In genomic region chr9:120928015-120928719, GRCh38 we compare ENCODE assay signal across 8 cellular contexts. TPM values are rescaled to one million over a fixed set of nuclear protein-coding genes. Genes with fewer than 3 reads are reported as not detected.
A peak's percentile ranks its signal among the peaks of the same experiment; 100 is the strongest.
DNase-seq lines count a peak whose midpoint lies in the region; ATAC-seq and TF ChIP-seq lines count a peak whose summit lies in the region.

No MANE protein-coding gene starts in this region.

- peak overlapping the region; percentile 69 for H3K27ac ChIP-seq in parathyroid adenoma

- H3K9me3 Mint-ChIP-seq in activated CD8-positive, alpha-beta memory T cell treated with anti-CD3 and anti-CD28 coated beads, Interleukin-2, amount 10 ng/mL, durations not matched to agents 7 days and 5 days (ENCODE audit: low read depth) = no peaks in the 10 kb centered on the region
- peaks cover 3% of the 10 kb centered on the region for H3K9me3 Mint-ChIP-seq in glutamatergic neuron (ENCODE audit: unreplicated experiment)

- no peaks in the 10 kb centered on the region for H3K36me3 ChIP-seq in parathyroid adenoma (ENCODE audit: control insufficient read depth, insufficient read depth, low read length)

- peaks cover 77% of the 10 kb centered on the region for H3K4me1 Mint-ChIP-seq in activated CD8-positive, alpha-beta memory T cell treated with anti-CD3 and anti-CD28 coated beads, Interleukin-2, amount 10 ng/mL, durations not matched to agents 7 days and 5 days
- no peaks in the 10 kb centered on the region for H3K4me1 Mint-ChIP-seq in glutamatergic neuron (ENCODE audit: low read depth, unreplicated experiment)

- CTCF ChIA-PET in activated CD8-positive, alpha-beta memory T cell treated with anti-CD3 and anti-CD28 coated beads, Interleukin-2, amount 10 ng/mL, durations not matched to agents 7 days and 5 days (lab: Charles Lee) = interaction anchor here (1.2 to 4.1 kb wide), 11 partner anchors 8 to 59 kb away, joined by 3 to 22 read pairs (median 8); partner anchors contain the start of gene PHF19

- TF ChIP-seq CTCF in glutamatergic neuron (IDR thresholded peaks at IDR 0.05; ENCODE audit: partially characterized antibody, unreplicated experiment) (no peak), parathyroid adenoma (IDR thresholded peaks at IDR 0.05) (no peak)

- H3K9ac ChIP-seq in parathyroid adenoma = peak overlapping the region; percentile 37

- peaks cover 29% of the 10 kb centered on the region for H3K36me3 Mint-ChIP-seq in activated CD8-positive, alpha-beta memory T cell treated with anti-CD3 and anti-CD28 coated beads, Interleukin-2, amount 10 ng/mL, durations not matched to agents 7 days and 5 days
- no peaks in the 10 kb centered on the region for H3K36me3 Mint-ChIP-seq in glutamatergic neuron (ENCODE audit: unreplicated experiment)

- no peak for ATAC-seq in activated CD8-positive, alpha-beta memory T cell treated with anti-CD3 and anti-CD28 coated beads, Interleukin-2, amount 10 ng/mL, durations not matched to agents 7 days and 5 days
- no peak for ATAC-seq in GM19455 (IDR thresholded peaks at IDR 0.05; ENCODE audit: unreplicated experiment)
- no peak for ATAC-seq in GM18858 (IDR thresholded peaks at IDR 0.05; ENCODE audit: unreplicated experiment)

- H3K27me3 ChIP-seq in parathyroid adenoma (ENCODE audit: control insufficient read depth, insufficient read depth, low read length) = no peaks in the 10 kb centered on the region

- H3K27me3 Mint-ChIP-seq in activated CD8-positive, alpha-beta memory T cell treated with anti-CD3 and anti-CD28 coated beads, Interleukin-2, amount 10 ng/mL, durations not matched to agents 7 days and 5 days = no peaks in the 10 kb centered on the region
- H3K27me3 Mint-ChIP-seq in glutamatergic neuron (ENCODE audit: unreplicated experiment) = peaks cover 9% of the 10 kb centered on the region

- peaks cover 3% of the 10 kb centered on the region for H3K4me1 ChIP-seq in parathyroid adenoma

- no peaks in the 10 kb centered on the region for H3K9me3 ChIP-seq in parathyroid adenoma (ENCODE audit: control insufficient read depth, low read length)

- peak overlapping the region; percentile 100 for H3K27ac Mint-ChIP-seq in activated CD8-positive, alpha-beta memory T cell treated with anti-CD3 and anti-CD28 coated beads, Interleukin-2, amount 10 ng/mL, durations not matched to agents 7 days and 5 days
- H3K27ac Mint-ChIP-seq in glutamatergic neuron (ENCODE audit: unreplicated experiment) = no peak overlapping the region

- H2AFZ ChIP-seq in parathyroid adenoma = peak overlapping the region; percentile 98

- no peaks in the 10 kb centered on the region for H3K79me2 ChIP-seq in parathyroid adenoma

- DNase-seq in stimulated activated CD4-positive, alpha-beta T cell treated with anti-CD3 and anti-CD28 coated beads, Interleukin-4, amount 100 ng/mL, for 1 hour = peak; percentile 48
- DNase-seq in stimulated activated CD4-positive, alpha-beta T cell treated with anti-CD3 and anti-CD28 coated beads, Interleukin-12 subunit alpha, Interleukin-12 subunit beta, amount 100 ng/mL, for 4 hours = no peak
- no peak for DNase-seq in activated CD8-positive, alpha-beta memory T cell treated with anti-CD3 and anti-CD28 coated beads, Interleukin-2, amount 10 ng/mL, durations not matched to agents 7 days and 5 days
- DNase-seq in glutamatergic neuron (no peak), islet precursor cell (no peak)

- peak overlapping the region; percentile 99 for H3K4me2 ChIP-seq in parathyroid adenoma (ENCODE audit: low read length)

- H3K4me3 ChIP-seq in parathyroid adenoma (ENCODE audit: low read depth, low read length) = peak overlapping the region; percentile 85

- H3K4me3 Mint-ChIP-seq in activated CD8-positive, alpha-beta memory T cell treated with anti-CD3 and anti-CD28 coated beads, Interleukin-2, amount 10 ng/mL, durations not matched to agents 7 days and 5 days = peak overlapping the region; percentile 92
- peak overlapping the region; percentile 84 for H3K4me3 Mint-ChIP-seq in glutamatergic neuron (ENCODE audit: unreplicated experiment)

RNA-seq across cellular contexts. Expression of gene TRAF1, which starts 1.6 kb away (rescaled TPM):
- 100 to 1,000 TPM in 1 of 2 experiments, 10 to 100 TPM in 1; 59.6 to 114 TPM for total RNA-seq in activated CD8-positive, alpha-beta memory T cell treated with anti-CD3 and anti-CD28 coated beads, Interleukin-2, amount 10 ng/mL, durations not matched to agents 7 days and 5 days
- total RNA-seq in glutamatergic neuron (ENCODE audit: unreplicated experiment) = 1.6 TPM

RNA-seq across cellular contexts. Expression of gene PHF19, which starts 51.2 kb away (rescaled TPM):
- 100 to 1,000 TPM; 246 to 254 TPM for total RNA-seq in activated CD8-positive, alpha-beta memory T cell treated with anti-CD3 and anti-CD28 coated beads, Interleukin-2, amount 10 ng/mL, durations not matched to agents 7 days and 5 days
- 18.9 TPM for total RNA-seq in glutamatergic neuron (ENCODE audit: unreplicated experiment)

Comparison
In these comparisons a context has a peak if more than half of its experiments do, and no peak if none do; other contexts are left out.
1. RNA of gene TRAF1, which starts 1.6 kb away (total RNA-seq): 59.6 to 114 TPM in activated CD8-positive, alpha-beta memory T cell treated with anti-CD3 and anti-CD28 coated beads, Interleukin-2, amount 10 ng/mL, durations not matched to agents 7 days and 5 days; 1.6 TPM in glutamatergic neuron (single experiment); every median in the first group is over 10 times any median in the second.
2. RNA of gene PHF19, which starts 51.2 kb away (total RNA-seq): 246 to 254 TPM in activated CD8-positive, alpha-beta memory T cell treated with anti-CD3 and anti-CD28 coated beads, Interleukin-2, amount 10 ng/mL, durations not matched to agents 7 days and 5 days; 18.9 TPM in glutamatergic neuron (single experiment); every median in the first group is over 10 times any median in the second.